17 cellular contexts compared by ENCODE assay signal in the genomic region with DNA sequence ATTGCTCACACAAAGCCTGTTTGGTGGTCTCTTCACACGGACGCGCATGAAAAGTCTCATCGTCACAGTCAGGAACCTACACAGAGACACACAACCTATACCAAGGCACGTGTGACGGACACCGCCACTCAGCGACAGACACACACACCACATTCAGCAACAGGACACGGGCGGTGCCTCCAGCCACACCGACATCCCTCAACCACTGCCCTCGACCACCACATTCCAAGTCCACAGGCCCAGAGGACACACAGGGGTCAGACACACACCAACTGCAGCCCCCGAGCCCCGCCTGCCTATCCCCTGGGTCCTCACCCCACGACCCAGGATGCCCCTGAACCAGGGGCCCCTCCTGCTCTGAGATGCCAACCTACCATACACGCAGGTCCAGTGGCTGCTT. TPM values are rescaled to one million over a fixed set of nuclear protein-coding genes. Genes with fewer than 3 reads are reported as not detected.
"Had no signal": no experiment of that assay in that cellular context is flagged by ENCODE, and none has a peak within 500 bp of the region (broad histone marks: within the 10 kb centered on the region; RNA-seq: fewer than 3 reads in every experiment).

No MANE protein-coding gene starts in this region.

- H3K27ac Mint-ChIP-seq: activated CD4-positive, alpha-beta memory T cell treated with anti-CD3 and anti-CD28 coated beads, Interleukin-2, amount 10 ng/mL, durations not matched to agents 7 days and 5 days; activated naive CD8-positive, alpha-beta T cell treated with anti-CD3 and anti-CD28 coated beads for 36 hours; stimulated activated naive B cell treated with anti-CD40 and anti-IgM and Interleukin-4, amounts not matched to agents 10 μg/mL and 1 μg/mL and 100 μg/mL, for 72 hours; T-helper 17 cell had no signal

- ATAC-seq: foreskin keratinocyte; left lobe of liver; stimulated activated naive B cell treated with anti-CD40 and anti-IgM and Interleukin-4, amounts not matched to agents 10 μg/mL and 1 μg/mL and 100 μg/mL, for 72 hours; T-helper 17 cell had no signal

- H3K4me3 ChIP-seq: tibial artery, uterus had no signal

- H3K36me3 Mint-ChIP-seq: activated naive CD8-positive, alpha-beta T cell treated with anti-CD3 and anti-CD28 coated beads for 36 hours had no signal

- H3K36me3 ChIP-seq: brain microvascular endothelial cell, tibial artery, uterus had no signal

- DNase-seq: activated CD4-positive, alpha-beta memory T cell treated with anti-CD3 and anti-CD28 coated beads, Interleukin-2, amount 10 ng/mL, durations not matched to agents 7 days and 5 days; activated CD4-positive, alpha-beta T cell treated with anti-CD3 and anti-CD28 coated beads for 4 hours; activated CD8-positive, alpha-beta memory T cell treated with anti-CD3 and anti-CD28 coated beads, Interleukin-2, amount 50 U/mL, for 48 hours; activated naive CD8-positive, alpha-beta T cell treated with anti-CD3 and anti-CD28 coated beads for 36 hours; amygdala; brain microvascular endothelial cell; cortex of kidney; effector CD8-positive, alpha-beta T cell; foreskin keratinocyte; retina; stimulated activated CD4-positive, alpha-beta T cell treated with anti-CD3 and anti-CD28 coated beads, Interleukin-12 subunit alpha, Interleukin-12 subunit beta, amount 100 ng/mL, for 4 hours; stimulated activated CD4-positive, alpha-beta T cell treated with anti-CD3 and anti-CD28 coated beads, Interleukin-2, amount 100 ng/mL, for 48 hours; stimulated activated naive B cell treated with anti-CD40 and anti-IgM and Interleukin-4, amounts not matched to agents 10 μg/mL and 1 μg/mL and 100 μg/mL, for 72 hours; T-helper 17 cell; tibial artery; uterus had no signal

- H3K27ac ChIP-seq: brain microvascular endothelial cell, foreskin keratinocyte, tibial artery, uterus had no signal

- H3K9me3 Mint-ChIP-seq: activated CD4-positive, alpha-beta memory T cell treated with anti-CD3 and anti-CD28 coated beads, Interleukin-2, amount 10 ng/mL, durations not matched to agents 7 days and 5 days; activated naive CD8-positive, alpha-beta T cell treated with anti-CD3 and anti-CD28 coated beads for 36 hours; stimulated activated naive B cell treated with anti-CD40 and anti-IgM and Interleukin-4, amounts not matched to agents 10 μg/mL and 1 μg/mL and 100 μg/mL, for 72 hours had no signal

- H3K4me3 Mint-ChIP-seq: activated CD4-positive, alpha-beta memory T cell treated with anti-CD3 and anti-CD28 coated beads, Interleukin-2, amount 10 ng/mL, durations not matched to agents 7 days and 5 days; activated naive CD8-positive, alpha-beta T cell treated with anti-CD3 and anti-CD28 coated beads for 36 hours; stimulated activated naive B cell treated with anti-CD40 and anti-IgM and Interleukin-4, amounts not matched to agents 10 μg/mL and 1 μg/mL and 100 μg/mL, for 72 hours; T-helper 17 cell had no signal

- H3K27me3 ChIP-seq: brain microvascular endothelial cell, foreskin keratinocyte, uterus had no signal

- H3K4me1 Mint-ChIP-seq: activated CD4-positive, alpha-beta memory T cell treated with anti-CD3 and anti-CD28 coated beads, Interleukin-2, amount 10 ng/mL, durations not matched to agents 7 days and 5 days; activated naive CD8-positive, alpha-beta T cell treated with anti-CD3 and anti-CD28 coated beads for 36 hours had no signal

- H3K4me1 ChIP-seq: foreskin keratinocyte, tibial artery, uterus had no signal

- H3K9me3 ChIP-seq: tibial artery, uterus had no signal

RNA-seq across cellular contexts. Expression of a gene that starts 20.6 kb away (rescaled TPM):
- total RNA-seq: activated naive CD8-positive, alpha-beta T cell treated with anti-CD3 and anti-CD28 coated beads for 36 hours had no signal
